8 cellular contexts compared by ENCODE assay signal in the genomic region with DNA sequence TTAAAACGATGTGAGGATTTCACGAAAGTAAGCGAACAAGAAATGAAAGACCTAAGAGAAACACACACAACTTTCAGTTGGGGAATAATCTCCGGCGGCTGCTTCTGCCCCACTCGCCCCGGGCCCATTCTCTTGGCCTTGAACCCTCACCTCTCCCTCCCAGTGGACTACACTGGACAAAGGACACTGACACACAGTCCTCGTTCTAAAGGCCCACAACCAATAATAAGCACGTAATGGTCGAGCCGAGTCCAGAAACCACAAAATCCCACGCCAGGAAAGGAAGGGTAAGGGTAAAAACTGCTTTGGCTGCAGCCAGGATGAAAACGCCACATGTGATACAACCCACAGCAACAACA. TPM values are rescaled to one million over a fixed set of nuclear protein-coding genes. Genes with fewer than 3 reads are reported as not detected.
DNase-seq lines count a peak whose midpoint lies in the region; ATAC-seq and TF ChIP-seq lines count a peak whose summit lies in the region.

No MANE protein-coding gene starts in this region.

- TF ChIP-seq POLR2A in sigmoid colon (IDR thresholded peaks at IDR 0.05) = no peak

- H3K36me3 ChIP-seq in SK-N-MC (ENCODE audit: insufficient read depth, low read length) (peaks cover 34% of the 10 kb centered on the region), sigmoid colon (peaks cover 0 to 20% (median 2%) of the 10 kb centered on the region in 4 donors)

- ATAC-seq in sciatic nerve = no peak

- no peaks in the 10 kb centered on the region for H3K27me3 ChIP-seq in sigmoid colon

- WGBS in sigmoid colon, 2 donors = 0 to 1% methylated on average over 13 of the region's 13 CpGs

- DNase-seq in NCI-H82 (lab: John Stamatoyannopoulos, UW) (peak; percentile 39), NCI-H82 treated with DMSO at 0.1 percent for 48 hours (lab: John Stamatoyannopoulos, UW; ENCODE audit: unreplicated experiment) (no peak), SK-N-MC (ENCODE audit: low read depth, low spot score) (no peak), foreskin fibroblast (no peak), sigmoid colon (no peak), NCI-H2171 treated with DMSO at 0.1 percent for 48 hours (lab: John Stamatoyannopoulos, UW) (no peak), sciatic nerve (ENCODE audit: low spot score) (no peak), mucosa of gallbladder (ENCODE audit: low spot score) (no peak)

- H3K27ac ChIP-seq in SK-N-MC (peak overlapping the region; percentile 66; the same call in 1 of the 2 replicates), sigmoid colon (peak overlapping the region; percentile 91 to 95 (median 93))

- H3K4me3 ChIP-seq in SK-N-MC (peak overlapping the region; percentile 100), foreskin fibroblast (ENCODE audit: low read depth in 1 of 2, low read length in 2 of 2) (peak overlapping the region; percentile 92 to 99), sigmoid colon (peak overlapping the region; percentile 71 to 82 (median 74))

- H3K9ac ChIP-seq in SK-N-MC (ENCODE audit: insufficient read length) = peak overlapping the region; percentile 99

- TF ChIP-seq EP300 in sigmoid colon (IDR thresholded peaks at IDR 0.05) = no peak

- H3K9me3 ChIP-seq in SK-N-MC (ENCODE audit: low read depth, low read length) (no peaks in the 10 kb centered on the region), sigmoid colon (no peaks in the 10 kb centered on the region)

- TF ChIP-seq CTCF in foreskin fibroblast (IDR thresholded peaks at IDR 0.05; ENCODE audit: low read depth, low read length) = no peak
- no peak for TF ChIP-seq CTCF in sigmoid colon (IDR thresholded peaks at IDR 0.05)

- intact Hi-C loops in sigmoid colon (cut with DNase I) (loop anchor here (5.0 to 10.0 kb wide), 2 partner anchors 560 to 763 kb away; a partner anchor contains a TSS), sciatic nerve (cut with DNase I) (no loop called here)

- peaks cover 0 to 36% (median 30%) of the 10 kb centered on the region in 4 donors for H3K4me1 ChIP-seq in sigmoid colon

RNA-seq across cellular contexts. Expression of a gene that starts 0.5 kb away (rescaled TPM):
- total RNA-seq in sigmoid colon (10 to 100 TPM; 15.9 to 21.4 (median 19.1) TPM), sciatic nerve (31.7 TPM), mucosa of gallbladder (26.0 TPM)
- 10 to 100 TPM in 1 of 3 donors, 1 to 10 TPM in 2; 4.8 to 10.7 (median 6.2) TPM for polyA plus RNA-seq in sigmoid colon

RNA-seq across cellular contexts. Expression of a gene that starts 18.1 kb away (rescaled TPM):
- total RNA-seq in sigmoid colon (10 to 100 TPM; 17.4 to 24.2 (median 21.6) TPM), sciatic nerve (32.9 TPM), mucosa of gallbladder (20.8 TPM)
- 1 to 10 TPM; 3.7 to 9.6 (median 4.8) TPM for polyA plus RNA-seq in sigmoid colon
